Comparison of ENCODE assay signal across 8 cellular contexts in genomic region chr5:177470759-177471536, GRCh38. TPM values are rescaled to one million over a fixed set of nuclear protein-coding genes. Genes with fewer than 3 reads are reported as not detected.
DNase-seq lines count a peak whose midpoint lies in the region; ATAC-seq, FAIRE-seq and TF ChIP-seq lines count a peak whose summit lies in the region.
"Had no signal": no experiment of that assay in that cellular context is flagged by ENCODE, and none has a peak within 500 bp of the region (broad histone marks: within the 10 kb centered on the region; RNA-seq: fewer than 3 reads in every experiment).

No MANE protein-coding gene starts in this region.

- peaks cover 27% of the 10 kb centered on the region for H3K4me1 ChIP-seq in smooth muscle cell (ENCODE audit: low read depth)

- H3K9ac ChIP-seq in smooth muscle cell (ENCODE audit: low read depth): no peak overlapping the region

- H3K4me2 ChIP-seq in smooth muscle cell: peak overlapping the region; percentile 98

- TF ChIP-seq CTCF in VCaP (conservative IDR thresholded peaks at IDR 0.05) (no peak), fibroblast of villous mesenchyme (IDR thresholded peaks at IDR 0.05; ENCODE audit: insufficient read depth, low read depth, low read length) (no peak), smooth muscle cell (IDR thresholded peaks at IDR 0.05; ENCODE audit: borderline replicate concordance, insufficient read depth, poor library complexity, severe bottlenecking) (no peak)

- no peak overlapping the region for H2AFZ ChIP-seq in smooth muscle cell (ENCODE audit: low read depth)

- H3K27ac ChIP-seq in VCaP (peak overlapping the region; percentile 94; the same call in 1 of the 2 replicates), smooth muscle cell (ENCODE audit: low read depth) (peak overlapping the region; percentile 68)

- no peak overlapping the region for H3K4me3 ChIP-seq in fibroblast of villous mesenchyme (ENCODE audit: low read depth, low read length)
- no peak overlapping the region for H3K4me3 ChIP-seq in smooth muscle cell

- H3F3A ChIP-seq in smooth muscle cell (ENCODE audit: low read depth): peaks cover 19% of the 10 kb centered on the region

- peaks cover 53% of the 10 kb centered on the region for H3K79me2 ChIP-seq in smooth muscle cell (ENCODE audit: low read depth)

- FAIRE-seq in H54 (lab: Jason Lieb, UNC): no peak

- H3K9me3 ChIP-seq in smooth muscle cell (replicated peaks; ENCODE audit: low read depth): no peaks in the 10 kb centered on the region

- H3K36me3 ChIP-seq in smooth muscle cell (ENCODE audit: low read depth): no peaks in the 10 kb centered on the region

- no peaks in the 10 kb centered on the region for H3K27me3 ChIP-seq in smooth muscle cell (ENCODE audit: low read depth)

- WGBS in smooth muscle cell (ENCODE audit: low lambda C conversion rate): 82% methylated on average over 9 of the region's 10 CpGs

- no peak for ATAC-seq in HG03135 (IDR thresholded peaks at IDR 0.05; ENCODE audit: unreplicated experiment)

- H4K20me1 ChIP-seq in smooth muscle cell (ENCODE audit: low read depth): peaks cover 69% of the 10 kb centered on the region

- DNase-seq in H54 (ENCODE audit: insufficient read length, low spot score) (peak; percentile 80), fibroblast of villous mesenchyme (ENCODE audit: low read depth) (peak; percentile 27), smooth muscle cell (lab: John Stamatoyannopoulos, UW; ENCODE audit: unreplicated experiment) (no peak), middle frontal gyrus (ENCODE audit: extremely low spot score, low spot score) (no peak), NCI-H2171 treated with DMSO at 0.1 percent for 48 hours (lab: John Stamatoyannopoulos, UW) (no peak)
- DNase-seq: H7 had no signal

- TF ChIP-seq POLR2A in H54 (IDR thresholded peaks at IDR 0.05; ENCODE audit: low read depth, low read length): no peak

RNA-seq across cellular contexts. Expression of gene DBN1, which starts 2.5 kb away (rescaled TPM):
- 201 and 214 TPM in 2 replicates for total RNA-seq in fibroblast of villous mesenchyme
- 116 and 121 TPM in 2 replicates for total RNA-seq in smooth muscle cell
- 194 and 202 TPM in 2 replicates for polyA plus RNA-seq in smooth muscle cell

RNA-seq across cellular contexts. Expression of gene PRR7, which starts 24.3 kb away (rescaled TPM):
- total RNA-seq in fibroblast of villous mesenchyme: 4.5 and 4.7 TPM in 2 replicates
- 6.5 and 6.7 TPM in 2 replicates for total RNA-seq in smooth muscle cell
- 31.9 and 33.6 TPM in 2 replicates for polyA plus RNA-seq in smooth muscle cell

RNA-seq across cellular contexts. Expression of gene PDLIM7, which starts 26.5 kb away (rescaled TPM):
- total RNA-seq in fibroblast of villous mesenchyme (283 and 383 TPM in 2 replicates), smooth muscle cell (172 and 235 TPM in 2 replicates)
- polyA plus RNA-seq in smooth muscle cell: 511 and 635 TPM in 2 replicates

RNA-seq across cellular contexts. Expression of gene DOK3, which starts 38.7 kb away (rescaled TPM):
- 2.6 TPM in 2 replicates for total RNA-seq in fibroblast of villous mesenchyme
- 0.58 and 1.5 TPM in 2 replicates for total RNA-seq in smooth muscle cell
- 1.4 and 3.5 TPM in 2 replicates for polyA plus RNA-seq in smooth muscle cell

RNA-seq across cellular contexts. Expression of gene GRK6, which starts 44.5 kb away (rescaled TPM):
- total RNA-seq in fibroblast of villous mesenchyme: 24.2 and 26.4 TPM in 2 replicates
- total RNA-seq in smooth muscle cell: 13.3 and 20.8 TPM in 2 replicates
- 28.5 and 33.8 TPM in 2 replicates for polyA plus RNA-seq in smooth muscle cell

Comparison
In these comparisons a context has a peak if more than half of its experiments do, and no peak if none do; other contexts are left out.
1. DNase-seq: peak in H54 (single experiment) and fibroblast of villous mesenchyme (single experiment); none in smooth muscle cell (single experiment), middle frontal gyrus (single experiment) and NCI-H2171 treated with DMSO at 0.1 percent for 48 hours (single experiment).